Comparison of ENCODE assay signal across 3 cellular contexts in genomic region chr1:148724872-148725271, GRCh38. TPM values are rescaled to one million over a fixed set of nuclear protein-coding genes. Genes with fewer than 3 reads are reported as not detected.
"Had no signal": no experiment of that assay in that cellular context is flagged by ENCODE, and none has a peak within 500 bp of the region (broad histone marks: within the 10 kb centered on the region; RNA-seq: fewer than 3 reads in every experiment).

No MANE protein-coding gene starts in this region.

RNA-seq across cellular contexts. Expression of gene NUDT4B, which starts 23.7 kb away (rescaled TPM):
- total RNA-seq: H1, H9 had no signal
- polyA plus RNA-seq: GM23338 had no signal
